9 cellular contexts compared by ENCODE assay signal in genomic region chr1:82927753-82928152, GRCh38.
"Had no signal": no experiment of that assay in that cellular context is flagged by ENCODE, and none has a peak within 500 bp of the region (broad histone marks: within the 10 kb centered on the region; RNA-seq: fewer than 3 reads in every experiment).

No MANE protein-coding gene starts in this region.

- DNase-seq: activated CD4-positive, alpha-beta T cell treated with anti-CD3 and anti-CD28 coated beads, Interleukin-2, amount 10 ng/mL, durations not matched to agents 24 days and 14 days; activated naive CD4-positive, alpha-beta T cell treated with anti-CD3 and anti-CD28 coated beads, Interleukin-2, amount 50 U/mL, for 16 hours; adrenal gland; midbrain; occipital lobe; psoas muscle had no signal

- ATAC-seq: activated T-helper 17 cell treated with anti-CD3 and anti-CD28 coated beads, Interleukin-2, amount 50 U/mL, for 72 hours; esophagus mucosa; psoas muscle; SK-N-SH treated with all-trans-retinoic acid at 6 μM for 48 hours had no signal

- H3K4me3 ChIP-seq: adrenal gland, psoas muscle had no signal

- H3K27me3 ChIP-seq: adrenal gland had no signal

- H3K9me3 ChIP-seq: adrenal gland, psoas muscle had no signal

- H3K36me3 ChIP-seq: adrenal gland had no signal

- H3K27ac ChIP-seq: adrenal gland, psoas muscle had no signal

- H3K4me1 ChIP-seq: adrenal gland, psoas muscle had no signal
